Comparison of ENCODE assay signal across 16 cellular contexts in the genomic region with DNA sequence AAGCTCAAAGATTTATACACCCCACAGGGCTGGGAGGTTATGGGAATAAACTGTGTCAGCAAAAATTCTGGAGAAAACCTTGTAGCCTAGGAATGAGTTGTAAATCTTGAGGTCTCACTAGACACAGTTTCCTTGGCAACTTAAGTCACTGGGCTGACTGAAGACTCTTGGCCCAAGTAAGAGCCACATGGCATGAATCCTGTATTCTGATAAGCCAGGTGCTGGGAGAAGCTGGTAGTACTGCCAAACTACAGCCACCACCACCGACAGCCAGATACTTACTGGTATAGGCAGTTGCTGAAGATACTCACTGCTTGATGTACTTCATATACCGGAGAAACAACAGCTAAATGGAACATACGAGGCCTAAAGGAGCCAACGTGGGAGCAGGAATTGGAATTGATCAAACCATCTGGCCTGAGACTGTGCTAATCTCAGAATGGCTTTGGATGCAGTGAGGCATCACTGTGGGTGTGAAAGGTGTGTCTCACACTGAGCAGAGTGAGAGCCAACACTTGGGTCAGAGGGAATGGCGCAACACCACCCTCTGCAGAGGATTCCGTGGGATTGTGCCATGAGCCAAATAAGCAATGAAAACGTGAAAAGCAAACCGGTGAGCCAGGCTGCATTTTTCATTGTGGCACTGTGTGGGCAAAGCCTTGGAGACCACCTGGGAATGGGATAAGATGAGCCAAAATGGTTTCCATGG.
DNase-seq lines count a peak whose midpoint lies in the region; ATAC-seq and TF ChIP-seq lines count a peak whose summit lies in the region.
"Had no signal": no experiment of that assay in that cellular context is flagged by ENCODE, and none has a peak within 500 bp of the region (broad histone marks: within the 10 kb centered on the region; RNA-seq: fewer than 3 reads in every experiment).

No MANE protein-coding gene starts in this region.

- TF ChIP-seq CTCF in gastroesophageal sphincter (IDR thresholded peaks at IDR 0.05) (no peak), psoas muscle (IDR thresholded peaks at IDR 0.05) (no peak)

- H3K4me1 Mint-ChIP-seq in activated CD4-positive, alpha-beta T cell treated with anti-CD3 and anti-CD28 coated beads for 36 hours = no peaks in the 10 kb centered on the region
- H3K4me1 Mint-ChIP-seq: activated CD8-positive, alpha-beta memory T cell treated with anti-CD3 and anti-CD28 coated beads, Interleukin-2, amount 10 ng/mL, durations not matched to agents 7 days and 5 days had no signal

- DNase-seq in DMS 273 (lab: John Stamatoyannopoulos, UW; ENCODE audit: unreplicated experiment) (peak; percentile 2), DMS 273 treated with DMSO at 0.1 percent for 48 hours (lab: John Stamatoyannopoulos, UW) (no peak), adipocyte (ENCODE audit: low read depth) (peak; percentile 3), psoas muscle (peak; percentile 38 to 61)
- no peak for DNase-seq in activated CD4-positive, alpha-beta T cell treated with anti-CD3 and anti-CD28 coated beads for 36 hours
- DNase-seq: activated CD8-positive, alpha-beta memory T cell treated with anti-CD3 and anti-CD28 coated beads, Interleukin-2, amount 10 ng/mL, durations not matched to agents 7 days and 5 days; effector CD8-positive, alpha-beta T cell; NCI-H2171 treated with DMSO at 0.1 percent for 48 hours; Peyer's patch; small intestine; T1000; transverse colon had no signal

- H3K27me3 Mint-ChIP-seq in activated CD4-positive, alpha-beta T cell treated with anti-CD3 and anti-CD28 coated beads for 36 hours = peaks cover 5% of the 10 kb centered on the region

- H3K27me3 ChIP-seq in adipocyte (replicated peaks; ENCODE audit: control insufficient read depth, insufficient read depth, low read length) (peaks cover 18% of the 10 kb centered on the region), gastroesophageal sphincter (no peaks in the 10 kb centered on the region), psoas muscle (ENCODE audit: insufficient read depth in 3 of 3, low read length in 2 of 3) (no peaks in the 10 kb centered on the region)
- H3K27me3 ChIP-seq: Peyer's patch, transverse colon had no signal

- TF ChIP-seq POLR2A in gastroesophageal sphincter (IDR thresholded peaks at IDR 0.05) = no peak

- intact Hi-C loops in psoas muscle (cut with DNase I) = no loop called here
- intact Hi-C loops in activated CD4-positive, alpha-beta T cell treated with anti-CD3 and anti-CD28 coated beads for 36 hours (cut with DNase I, micrococcal nuclease) = no loop called here

- H3K9me3 ChIP-seq in adipocyte (ENCODE audit: control insufficient read depth, low read length) (no peaks in the 10 kb centered on the region), gastroesophageal sphincter (no peaks in the 10 kb centered on the region), psoas muscle (no peaks in the 10 kb centered on the region)
- H3K9me3 ChIP-seq: Peyer's patch, transverse colon had no signal

- no peaks in the 10 kb centered on the region for H3K36me3 Mint-ChIP-seq in activated CD4-positive, alpha-beta T cell treated with anti-CD3 and anti-CD28 coated beads for 36 hours (ENCODE audit: low read depth)
- H3K36me3 Mint-ChIP-seq: activated CD8-positive, alpha-beta memory T cell treated with anti-CD3 and anti-CD28 coated beads, Interleukin-2, amount 10 ng/mL, durations not matched to agents 7 days and 5 days had no signal

- CTCF ChIA-PET in activated CD4-positive, alpha-beta T cell treated with anti-CD3 and anti-CD28 coated beads for 36 hours (lab: Charles Lee) = no interaction called here

- H3K27ac ChIP-seq in gastroesophageal sphincter (no peak overlapping the region), psoas muscle (no peak overlapping the region)
- H3K27ac ChIP-seq: 22Rv1, Peyer's patch, transverse colon had no signal

- H3K4me3 ChIP-seq in adipocyte (ENCODE audit: low read length) = no peak overlapping the region
- H3K4me3 ChIP-seq in gastroesophageal sphincter = no peak overlapping the region
- no peak overlapping the region for H3K4me3 ChIP-seq in psoas muscle
- H3K4me3 ChIP-seq: Peyer's patch, transverse colon had no signal

- no peak overlapping the region for H3K27ac Mint-ChIP-seq in activated CD4-positive, alpha-beta T cell treated with anti-CD3 and anti-CD28 coated beads for 36 hours
- H3K27ac Mint-ChIP-seq: activated CD8-positive, alpha-beta memory T cell treated with anti-CD3 and anti-CD28 coated beads, Interleukin-2, amount 10 ng/mL, durations not matched to agents 7 days and 5 days had no signal

- 68 to 85% methylated on average over 4 to 7 of the region's 8 CpGs for WGBS in gastroesophageal sphincter (ENCODE audit: low coverage in 1 of 2), 2 donors
- WGBS in psoas muscle, 3 donors = 44 to 57% (median 46%) methylated on average over 8 of the region's 8 CpGs

- ATAC-seq in gastroesophageal sphincter (peak; percentile 71), psoas muscle (peak; percentile 61 to 73 (median 70)), HG03571 (IDR thresholded peaks at IDR 0.05; ENCODE audit: unreplicated experiment) (no peak), HG02571 (IDR thresholded peaks at IDR 0.05; ENCODE audit: unreplicated experiment) (no peak)
- ATAC-seq in activated CD4-positive, alpha-beta T cell treated with anti-CD3 and anti-CD28 coated beads for 36 hours = no peak
- ATAC-seq: activated CD8-positive, alpha-beta memory T cell treated with anti-CD3 and anti-CD28 coated beads, Interleukin-2, amount 10 ng/mL, durations not matched to agents 7 days and 5 days had no signal

- no peak overlapping the region for H3K4me3 Mint-ChIP-seq in activated CD4-positive, alpha-beta T cell treated with anti-CD3 and anti-CD28 coated beads for 36 hours
- H3K4me3 Mint-ChIP-seq: activated CD8-positive, alpha-beta memory T cell treated with anti-CD3 and anti-CD28 coated beads, Interleukin-2, amount 10 ng/mL, durations not matched to agents 7 days and 5 days had no signal

- H3K36me3 ChIP-seq in adipocyte (ENCODE audit: control insufficient read depth, insufficient read depth, low read length, severe bottlenecking) = no peaks in the 10 kb centered on the region
- no peaks in the 10 kb centered on the region for H3K36me3 ChIP-seq in gastroesophageal sphincter
- H3K36me3 ChIP-seq in psoas muscle (ENCODE audit: insufficient read depth in 1 of 2, low read depth in 1 of 2) = no peaks in the 10 kb centered on the region
- H3K36me3 ChIP-seq: Peyer's patch, transverse colon had no signal

- peaks cover 4% of the 10 kb centered on the region for H3K4me1 ChIP-seq in adipocyte (ENCODE audit: control insufficient read depth, insufficient read depth, low read length)
- no peaks in the 10 kb centered on the region for H3K4me1 ChIP-seq in gastroesophageal sphincter
- H3K4me1 ChIP-seq in psoas muscle = no peaks in the 10 kb centered on the region
- H3K4me1 ChIP-seq: Peyer's patch, transverse colon had no signal

- TF ChIP-seq EP300 in gastroesophageal sphincter (IDR thresholded peaks at IDR 0.05) = no peak

- POLR2A ChIA-PET in activated CD4-positive, alpha-beta T cell treated with anti-CD3 and anti-CD28 coated beads for 36 hours (lab: Charles Lee) = no interaction called here

- no peak overlapping the region for H3K9ac ChIP-seq in adipocyte (ENCODE audit: low read length)

- H3K9me3 Mint-ChIP-seq in activated CD4-positive, alpha-beta T cell treated with anti-CD3 and anti-CD28 coated beads for 36 hours (ENCODE audit: low read depth) = no peaks in the 10 kb centered on the region

Comparison
In these comparisons a context has a peak if more than half of its experiments do, and no peak if none do; other contexts are left out.
1. DNase-seq: peak in DMS 273 (single experiment), adipocyte (single experiment) and psoas muscle (2 of 2); none in DMS 273 treated with DMSO at 0.1 percent for 48 hours (single experiment) and activated CD4-positive, alpha-beta T cell treated with anti-CD3 and anti-CD28 coated beads for 36 hours (single experiment).
2. ATAC-seq: peak in gastroesophageal sphincter (single experiment) and psoas muscle (4 of 4); none in HG03571 (single experiment), activated CD4-positive, alpha-beta T cell treated with anti-CD3 and anti-CD28 coated beads for 36 hours (single experiment) and HG02571 (single experiment).